Comparison of ENCODE assay signal across 6 cellular contexts in genomic region chr1:1001057-1001630, GRCh38. TPM values are rescaled to one million over a fixed set of nuclear protein-coding genes. Genes with fewer than 3 reads are reported as not detected.
DNase-seq lines count a peak whose midpoint lies in the region; ATAC-seq and TF ChIP-seq lines count a peak whose summit lies in the region.

No MANE protein-coding gene starts in this region.

- BruUV-seq in Caco-2 (replicated peaks; lab: Mats Ljungman, UMichigan) = TSS peak; percentile 62

- POLR2A ChIA-PET in Caco-2 (lab: Charles Lee) = interaction anchor here (3.0 kb wide), 1 partner anchor 18 kb away, joined by 16 read pairs; the partner anchor contains the start of gene AGRN

- TF ChIP-seq CTCF in Caco-2 (IDR thresholded peaks at IDR 0.05; ENCODE audit: insufficient read depth in 1 of 2, low read depth in 1 of 2, low read length in 1 of 2, severe bottlenecking in 1 of 2, unreplicated experiment in 1 of 2) = no peak

- H3K9me3 ChIP-seq in Caco-2 (no peaks in the 10 kb centered on the region), mesodermal cell (ENCODE audit: control insufficient read depth, low read length) (no peaks in the 10 kb centered on the region)

- no peaks in the 10 kb centered on the region for H3K9me3 Mint-ChIP-seq in Caco-2 (ENCODE audit: unreplicated experiment)
- no peaks in the 10 kb centered on the region for H3K9me3 Mint-ChIP-seq in activated T-helper 17 cell treated with anti-CD3 and anti-CD28 coated beads, Interleukin-2, amount 50 U/mL, for 72 hours

- CTCF ChIA-PET in Caco-2 (lab: Charles Lee) = interaction anchor here (1.5 to 1.8 kb wide), 2 partner anchors 13 to 17 kb away, joined by 4 to 5 read pairs; partner anchors contain the start of gene ISG15

- DNase-seq in Caco-2 (no peak), HPDE6-E6E7 (ENCODE audit: extremely low spot score) (no peak)
- DNase-seq in stimulated activated CD4-positive, alpha-beta T cell treated with anti-CD3 and anti-CD28 coated beads, Interleukin-4, amount 100 ng/mL, for 4 hours = no peak

- H3K27ac Mint-ChIP-seq in Caco-2 (ENCODE audit: unreplicated experiment) = peak overlapping the region; percentile 96
- no peak overlapping the region for H3K27ac Mint-ChIP-seq in activated T-helper 17 cell treated with anti-CD3 and anti-CD28 coated beads, Interleukin-2, amount 50 U/mL, for 72 hours

- peaks cover 45% of the 10 kb centered on the region for H3K36me3 Mint-ChIP-seq in Caco-2 (ENCODE audit: insufficient read depth, unreplicated experiment)
- peaks cover 4% of the 10 kb centered on the region for H3K36me3 Mint-ChIP-seq in activated T-helper 17 cell treated with anti-CD3 and anti-CD28 coated beads, Interleukin-2, amount 50 U/mL, for 72 hours (ENCODE audit: low read depth)

- no peak for ATAC-seq in activated T-helper 17 cell treated with anti-CD3 and anti-CD28 coated beads, Interleukin-2, amount 50 U/mL, for 72 hours (replicated peaks)
- no peak for ATAC-seq in HG02852 (IDR thresholded peaks at IDR 0.05; ENCODE audit: unreplicated experiment)

- H3K27ac ChIP-seq in mesodermal cell (ENCODE audit: low read depth, low read length, severe bottlenecking) = peak overlapping the region; percentile 99

- intact Hi-C loops in Caco-2 (cut with micrococcal nuclease; ENCODE audit: unreplicated experiment) = loop anchor here (2.0 kb wide), 1 partner anchor 18 kb away; no protein-coding TSS in a partner anchor

- peaks cover 13% of the 10 kb centered on the region for H3K4me1 Mint-ChIP-seq in Caco-2 (ENCODE audit: low read depth, unreplicated experiment)
- peaks cover 7% of the 10 kb centered on the region for H3K4me1 Mint-ChIP-seq in activated T-helper 17 cell treated with anti-CD3 and anti-CD28 coated beads, Interleukin-2, amount 50 U/mL, for 72 hours

- peaks cover 45% of the 10 kb centered on the region for H3K4me1 ChIP-seq in Caco-2
- H3K4me1 ChIP-seq in mesodermal cell (ENCODE audit: control insufficient read depth, insufficient read depth, low read length, poor library complexity, severe bottlenecking) = peaks cover 40% of the 10 kb centered on the region

- no peaks in the 10 kb centered on the region for H3K36me3 ChIP-seq in Caco-2 (ENCODE audit: control insufficient read depth, insufficient read depth, low read length)
- no peaks in the 10 kb centered on the region for H3K36me3 ChIP-seq in mesodermal cell (ENCODE audit: control insufficient read depth, insufficient read depth, low read length)

- no peaks in the 10 kb centered on the region for H3K27me3 ChIP-seq in Caco-2 (replicated peaks; ENCODE audit: control insufficient read depth, insufficient read depth, low read length)

- peak overlapping the region; percentile 87 for H3K4me3 ChIP-seq in Caco-2 (ENCODE audit: low read depth, low read length)
- H3K4me3 ChIP-seq in mesodermal cell (ENCODE audit: extremely low read depth, insufficient read depth, low read length, poor library complexity, severe bottlenecking) = peak overlapping the region; percentile 68

- H3K27me3 Mint-ChIP-seq in Caco-2 (ENCODE audit: insufficient read depth, unreplicated experiment) = no peaks in the 10 kb centered on the region
- peaks cover 22% of the 10 kb centered on the region for H3K27me3 Mint-ChIP-seq in activated T-helper 17 cell treated with anti-CD3 and anti-CD28 coated beads, Interleukin-2, amount 50 U/mL, for 72 hours

- H3K4me3 Mint-ChIP-seq in Caco-2 (ENCODE audit: unreplicated experiment) = peak overlapping the region; percentile 79
- peak overlapping the region; percentile 50 for H3K4me3 Mint-ChIP-seq in activated T-helper 17 cell treated with anti-CD3 and anti-CD28 coated beads, Interleukin-2, amount 50 U/mL, for 72 hours

- WGBS in mesodermal cell (ENCODE audit: insufficient coverage in 2 of 2), 2 experiments = 5% methylated on average over 21 to 26 of the region's 36 CpGs

RNA-seq across cellular contexts. Expression of gene HES4, which starts 1.2 kb away (rescaled TPM):
- 45.5 and 53.8 TPM in 2 replicates for total RNA-seq in Caco-2 (2022)
- 1 to 10 TPM in 1 of 2 donors, not detected in 1; 2.5 TPM for total RNA-seq in activated T-helper 17 cell treated with anti-CD3 and anti-CD28 coated beads, Interleukin-2, amount 50 U/mL, for 72 hours
- 59.5 TPM for polyA plus RNA-seq in mesodermal cell (2013, experiment 1 of 2)
- polyA plus RNA-seq in mesodermal cell (2013, experiment 2 of 2) = 35.5 TPM

RNA-seq across cellular contexts. Expression of gene ISG15, which starts 12.2 kb away (rescaled TPM):
- total RNA-seq in Caco-2 (2022) = 55.5 and 63.1 TPM in 2 replicates
- 10 to 100 TPM; 13.5 to 36.5 TPM for total RNA-seq in activated T-helper 17 cell treated with anti-CD3 and anti-CD28 coated beads, Interleukin-2, amount 50 U/mL, for 72 hours
- polyA plus RNA-seq in mesodermal cell (2013, experiment 1 of 2) = 53.2 TPM
- 44.4 TPM for polyA plus RNA-seq in mesodermal cell (2013, experiment 2 of 2)

RNA-seq across cellular contexts. Expression of gene AGRN, which starts 18.8 kb away (rescaled TPM):
- total RNA-seq in Caco-2 (2022) = 176 and 188 TPM in 2 replicates
- 10 to 100 TPM; 12.1 to 87.6 TPM for total RNA-seq in activated T-helper 17 cell treated with anti-CD3 and anti-CD28 coated beads, Interleukin-2, amount 50 U/mL, for 72 hours
- 116 TPM for polyA plus RNA-seq in mesodermal cell (2013, experiment 1 of 2)
- 88.7 TPM for polyA plus RNA-seq in mesodermal cell (2013, experiment 2 of 2)

RNA-seq across cellular contexts. Expression of gene PERM1, which starts 19.3 kb away (rescaled TPM):
- total RNA-seq in Caco-2 (2022) = 0.18 and 0.65 TPM in 2 replicates
- total RNA-seq in activated T-helper 17 cell treated with anti-CD3 and anti-CD28 coated beads, Interleukin-2, amount 50 U/mL, for 72 hours = not detected
- polyA plus RNA-seq in mesodermal cell (2013, experiment 1 of 2) = not detected
- not detected for polyA plus RNA-seq in mesodermal cell (2013, experiment 2 of 2)

RNA-seq across cellular contexts. Expression of gene PLEKHN1, which starts 34.9 kb away (rescaled TPM):
- total RNA-seq in Caco-2 (2022) = 3.1 and 4.0 TPM in 2 replicates
- total RNA-seq in activated T-helper 17 cell treated with anti-CD3 and anti-CD28 coated beads, Interleukin-2, amount 50 U/mL, for 72 hours = 1 to 10 TPM; 2.8 to 6.3 TPM
- 1.1 TPM for polyA plus RNA-seq in mesodermal cell (2013, experiment 1 of 2)
- 0.46 TPM for polyA plus RNA-seq in mesodermal cell (2013, experiment 2 of 2)

Comparison
In these comparisons a context has a peak if more than half of its experiments do, and no peak if none do; other contexts are left out.
1. RNA of gene HES4, which starts 1.2 kb away (total RNA-seq): 45.5 to 53.8 TPM in Caco-2; 2.5 TPM in activated T-helper 17 cell treated with anti-CD3 and anti-CD28 coated beads, Interleukin-2, amount 50 U/mL, for 72 hours; every median in the first group is over 10 times any median in the second.